19 cellular contexts compared by ENCODE assay signal in genomic region chr2:124683536-124684407, GRCh38.
DNase-seq lines count a peak whose midpoint lies in the region; TF ChIP-seq lines count a peak whose summit lies in the region.
"Had no signal": no experiment of that assay in that cellular context is flagged by ENCODE, and none has a peak within 500 bp of the region (broad histone marks: within the 10 kb centered on the region; RNA-seq: fewer than 3 reads in every experiment).

No MANE protein-coding gene starts in this region.

- DNase-seq in ELR (ENCODE audit: low read depth): peak; percentile 27
- DNase-seq in NCI-H1694 treated with DMSO at 0.1 percent for 48 hours (lab: John Stamatoyannopoulos, UW): peak; percentile 40
- peak; percentile 15 for DNase-seq in NCI-H774 (lab: John Stamatoyannopoulos, UW)
- DNase-seq in myocyte (ENCODE audit: low read depth): peak; percentile 2
- DNase-seq in substantia nigra (lab: John Stamatoyannopoulos, UW): no peak
- DNase-seq in epidermal melanocyte (ENCODE audit: insufficient read length, low spot score): no peak
- DNase-seq in adrenal gland: no peak
- DNase-seq: activated CD4-positive, alpha-beta memory T cell treated with anti-CD3 and anti-CD28 coated beads for 36 hours; activated naive CD4-positive, alpha-beta T cell treated with anti-CD3 and anti-CD28 coated beads for 36 hours; activated T-cell treated with anti-CD3 and anti-CD28 coated beads, Interleukin-2, amount 50 U/mL, for 1 hour; AML-193; body of pancreas; GM23248; NCI-H226; nephron progenitor cell; Right ventricle myocardium superior; stimulated activated CD4-positive, alpha-beta T cell treated with anti-CD3 and anti-CD28 coated beads, Interleukin-4, amount 100 ng/mL, for 4 hours; T-helper 1 cell had no signal

- no peak overlapping the region for H3K4me3 ChIP-seq in adrenal gland
- H3K4me3 ChIP-seq: body of pancreas, GM23248 had no signal

- TF ChIP-seq CTCF in adrenal gland (IDR thresholded peaks at IDR 0.05): no peak

- H3K27ac ChIP-seq in substantia nigra (ENCODE audit: low read depth, low read length, poor library complexity, severe bottlenecking) (no peak overlapping the region), adrenal gland (no peak overlapping the region)
- H3K27ac ChIP-seq: body of pancreas, GM23248, VCaP had no signal

- no peaks in the 10 kb centered on the region for H3K9me3 ChIP-seq in adrenal gland (replicated peaks in 1 of 3)
- H3K9me3 ChIP-seq: body of pancreas had no signal

- intact Hi-C loops in adrenal gland (cut with DNase I): no loop called here

- H3K27me3 ChIP-seq in adrenal gland: no peaks in the 10 kb centered on the region
- H3K27me3 ChIP-seq: body of pancreas had no signal

- TF ChIP-seq POLR2A in adrenal gland (IDR thresholded peaks at IDR 0.05): no peak

- WGBS in adrenal gland, 4 donors: 69 to 77% (median 76%) methylated on average over 6 of the region's 6 CpGs

- no peaks in the 10 kb centered on the region for H3K4me1 ChIP-seq in adrenal gland (replicated peaks in 1 of 2)
- H3K4me1 ChIP-seq: body of pancreas had no signal

- no peaks in the 10 kb centered on the region for H3K36me3 ChIP-seq in adrenal gland (replicated peaks in 1 of 2)

Comparison
In these comparisons a context has a peak if more than half of its experiments do, and no peak if none do; other contexts are left out.
1. DNase-seq: peak in ELR (single experiment), NCI-H1694 treated with DMSO at 0.1 percent for 48 hours (single experiment), NCI-H774 (single experiment) and myocyte (single experiment); none in substantia nigra (0 of 49), epidermal melanocyte (single experiment) and adrenal gland (0 of 7).